ENCODE assay signal across 19 cellular contexts in genomic region chr2:225497175-225497574, GRCh38.
A peak's percentile ranks its signal among the peaks of the same experiment; 100 is the strongest.
DNase-seq lines count a peak whose midpoint lies in the region; ATAC-seq and TF ChIP-seq lines count a peak whose summit lies in the region.
"Had no signal": no experiment of that assay in that cellular context is flagged by ENCODE, and none has a peak within 500 bp of the region (broad histone marks: within the 10 kb centered on the region; RNA-seq: fewer than 3 reads in every experiment).

No MANE protein-coding gene starts in this region.

- H3K9me2 ChIP-seq in GM23338 (ENCODE audit: insufficient read depth), result no peaks in the 10 kb centered on the region

- ATAC-seq in GM23338, result peak; percentile 66
- ATAC-seq in WTC11, result peak; percentile 79
- ATAC-seq in HG03354 (IDR thresholded peaks at IDR 0.05; ENCODE audit: poor library complexity, severe bottlenecking, unreplicated experiment), result no peak
- no peak for ATAC-seq in GM21360 (IDR thresholded peaks at IDR 0.05; ENCODE audit: unreplicated experiment)
- ATAC-seq: A549; CD8-positive, alpha-beta T cell had no signal

- H3K36me3 ChIP-seq in GM23338 (ENCODE audit: insufficient read depth) (no peaks in the 10 kb centered on the region), neuronal stem cell (replicated peaks in 1 of 2; ENCODE audit: control insufficient read depth in 2 of 2, insufficient read depth in 2 of 2, low read length in 2 of 2) (no peaks in the 10 kb centered on the region), suprapubic skin (no peaks in the 10 kb centered on the region)
- H3K36me3 ChIP-seq: BLaER1 treated with 17β-estradiol and CSF1 and Interleukin-3, amounts not matched to agents 10 nM and 100 nM had no signal

- H3K36me3 Mint-ChIP-seq in GM23338 (ENCODE audit: low read depth) (no peaks in the 10 kb centered on the region), WTC11 (no peaks in the 10 kb centered on the region)
- H3K36me3 Mint-ChIP-seq: CD8-positive, alpha-beta T cell had no signal

- no peak overlapping the region for H4K91ac ChIP-seq in neuronal stem cell (ENCODE audit: low read depth, low read length, poor library complexity)

- H3K9me3 ChIP-seq in neuronal stem cell (replicated peaks in 1 of 2; ENCODE audit: control insufficient read depth in 2 of 2, insufficient read depth in 1 of 2, low read depth in 1 of 2, low read length in 2 of 2) (no peaks in the 10 kb centered on the region), suprapubic skin (no peaks in the 10 kb centered on the region)
- H3K9me3 ChIP-seq: A549; BLaER1 treated with 17β-estradiol and CSF1 and Interleukin-3, amounts not matched to agents 10 nM and 100 nM; Caco-2 had no signal

- H3F3A ChIP-seq in GM23338 (replicated peaks; ENCODE audit: low read depth), result no peaks in the 10 kb centered on the region

- H2BK120ac ChIP-seq in neuronal stem cell (ENCODE audit: low read depth, low read length), result no peak overlapping the region

- DNase-seq in GM23338 (ENCODE audit: low spot score) (peak; percentile 55), M059J (ENCODE audit: low read depth) (peak; percentile 28), WTC11 (ENCODE audit: low spot score) (no peak), neuronal stem cell (ENCODE audit: low spot score) (no peak), suprapubic skin (ENCODE audit: low spot score in 2 of 2) (no peak)
- DNase-seq: AML-193; Caco-2; Calu3; CD4-positive, alpha-beta T cell; CD8-positive, alpha-beta T cell; DMS79 treated with DMSO at 0.1 percent for 48 hours; GDM1 had no signal

- H3K4ac ChIP-seq in neuronal stem cell (ENCODE audit: low read length), result no peak overlapping the region

- no peak overlapping the region for H3K23ac ChIP-seq in neuronal stem cell (ENCODE audit: low read depth, low read length, poor library complexity)

- H3K4me3 Mint-ChIP-seq in GM23338 (no peak overlapping the region), WTC11 (no peak overlapping the region)
- H3K4me3 Mint-ChIP-seq: B cell; CD4-positive, alpha-beta T cell; CD8-positive, alpha-beta T cell had no signal

- POLR2A ChIA-PET in WTC11 (lab: Charles Lee), result no interaction called here

- H2AFZ ChIP-seq in GM23338 (no peak overlapping the region), neuronal stem cell (ENCODE audit: low read length) (no peak overlapping the region)

- no peak overlapping the region for H3K18ac ChIP-seq in neuronal stem cell (ENCODE audit: low read length)

- H3K27ac ChIP-seq in GM23338 (ENCODE audit: low read depth) (no peak overlapping the region), neuronal stem cell (replicated peaks; ENCODE audit: low read length) (no peak overlapping the region), suprapubic skin (no peak overlapping the region)
- H3K27ac ChIP-seq: 22Rv1; A549; BLaER1 treated with 17β-estradiol and CSF1 and Interleukin-3, amounts not matched to agents 10 nM and 100 nM; C4-2B had no signal

- no peaks in the 10 kb centered on the region for H3K79me1 ChIP-seq in neuronal stem cell (ENCODE audit: low read depth, low read length)

- H3K27me3 ChIP-seq in GM23338 (ENCODE audit: insufficient read depth) (no peaks in the 10 kb centered on the region), neuronal stem cell (ENCODE audit: control insufficient read depth in 3 of 3, insufficient read depth in 3 of 3, low read depth in 1 of 3, low read length in 3 of 3) (no peaks in the 10 kb centered on the region), suprapubic skin (no peaks in the 10 kb centered on the region)
- H3K27me3 ChIP-seq: BLaER1 treated with 17β-estradiol and CSF1 and Interleukin-3, amounts not matched to agents 10 nM and 100 nM had no signal

- H3K4me1 Mint-ChIP-seq in GM23338, result peaks cover 23% of the 10 kb centered on the region
- peaks cover 32% of the 10 kb centered on the region for H3K4me1 Mint-ChIP-seq in WTC11
- H3K4me1 Mint-ChIP-seq: B cell had no signal

- no peak for TF ChIP-seq EP300 in suprapubic skin (IDR thresholded peaks at IDR 0.05)

- H3K4me3 ChIP-seq in GM23338, result no peak overlapping the region
- no peak overlapping the region for H3K4me3 ChIP-seq in neuronal stem cell (ENCODE audit: low read length in 2 of 2)
- no peak overlapping the region for H3K4me3 ChIP-seq in suprapubic skin
- H3K4me3 ChIP-seq: A549; BLaER1 treated with 17β-estradiol and CSF1 and Interleukin-3, amounts not matched to agents 10 nM and 100 nM had no signal

- H3K27me3 Mint-ChIP-seq in GM23338 (ENCODE audit: insufficient read depth, low read depth, poor library complexity), result peaks cover 3% of the 10 kb centered on the region
- no peaks in the 10 kb centered on the region for H3K27me3 Mint-ChIP-seq in WTC11 (ENCODE audit: low read depth)

- no peak overlapping the region for H2BK12ac ChIP-seq in neuronal stem cell (ENCODE audit: low read length)

- H4K20me1 ChIP-seq in GM23338 (replicated peaks; ENCODE audit: insufficient read depth), result no peaks in the 10 kb centered on the region
- H4K20me1 ChIP-seq: BLaER1 treated with 17β-estradiol and CSF1 and Interleukin-3, amounts not matched to agents 10 nM and 100 nM had no signal

- TF ChIP-seq POLR2A in suprapubic skin (IDR thresholded peaks at IDR 0.05), result no peak

- H2AK5ac ChIP-seq in neuronal stem cell (ENCODE audit: low read depth, low read length), result no peak overlapping the region

- H3K4me2 ChIP-seq in GM23338 (no peak overlapping the region), neuronal stem cell (ENCODE audit: insufficient read depth, low read length, poor library complexity, severe bottlenecking) (peak overlapping the region; percentile 11)
- H3K4me2 ChIP-seq: A549; BLaER1 treated with 17β-estradiol and CSF1 and Interleukin-3, amounts not matched to agents 10 nM and 100 nM had no signal

- CTCF ChIA-PET in WTC11 (lab: Charles Lee), result interaction anchor here (1.0 kb wide), 1 partner anchor 17 kb away, joined by 3 read pairs; no protein-coding TSS in a partner anchor

- no peak overlapping the region for H4K8ac ChIP-seq in neuronal stem cell (ENCODE audit: low read depth, low read length)

- no peak overlapping the region for H2BK15ac ChIP-seq in neuronal stem cell (ENCODE audit: low read length)

- H3K4me1 ChIP-seq in GM23338 (ENCODE audit: insufficient read depth), result peaks cover 15% of the 10 kb centered on the region
- no peaks in the 10 kb centered on the region for H3K4me1 ChIP-seq in neuronal stem cell (ENCODE audit: control insufficient read depth in 2 of 2, insufficient read depth in 1 of 2, low read depth in 1 of 2, low read length in 2 of 2)
- no peaks in the 10 kb centered on the region for H3K4me1 ChIP-seq in suprapubic skin
- H3K4me1 ChIP-seq: A549; BLaER1 treated with 17β-estradiol and CSF1 and Interleukin-3, amounts not matched to agents 10 nM and 100 nM; Caco-2 had no signal

- no peak overlapping the region for H3K14ac ChIP-seq in neuronal stem cell (ENCODE audit: low read length)

- H3K27ac Mint-ChIP-seq in GM23338 (no peak overlapping the region), WTC11 (no peak overlapping the region)
- H3K27ac Mint-ChIP-seq: B cell; CD4-positive, alpha-beta T cell; CD8-positive, alpha-beta T cell had no signal

- TF ChIP-seq CTCF in GM23338 (conservative IDR thresholded peaks at IDR 0.05; ENCODE audit: low read depth in 2 of 2) (no peak), WTC11 (IDR thresholded peaks at IDR 0.05) (no peak), suprapubic skin (IDR thresholded peaks at IDR 0.05) (no peak)

- H3K79me2 ChIP-seq in GM23338 (replicated peaks; ENCODE audit: insufficient read depth), result no peaks in the 10 kb centered on the region

- no CpG with 5 or more reads among the region's 3 CpGs for WGBS in neuronal stem cell (ENCODE audit: extremely low coverage in 2 of 2, insufficient read length in 2 of 2, insufficient replicate concordance in 1 of 2), 2 donors
- 94% methylated on average over 3 of the region's 3 CpGs for WGBS in suprapubic skin

- H3K9me3 Mint-ChIP-seq in GM23338 (no peaks in the 10 kb centered on the region), WTC11 (no peaks in the 10 kb centered on the region)
- H3K9me3 Mint-ChIP-seq: CD4-positive, alpha-beta T cell; CD8-positive, alpha-beta T cell had no signal

- no peak overlapping the region for H3K9ac ChIP-seq in neuronal stem cell (ENCODE audit: low read depth, low read length, poor library complexity)
- H3K9ac ChIP-seq: BLaER1 treated with 17β-estradiol and CSF1 and Interleukin-3, amounts not matched to agents 10 nM and 100 nM had no signal

- H2BK5ac ChIP-seq in neuronal stem cell (ENCODE audit: low read length), result no peak overlapping the region

TF ChIP-seq in GM23338, 12 proteins besides CTCF, POLR2A, EP300 and RAD21 (continues in another document):
- no peak for TF ChIP-seq ZNF331 (CRISPR knock-in tag; IDR thresholded peaks at IDR 0.05; ENCODE audit: low read depth)
- TF ChIP-seq ZNF114 (CRISPR knock-in tag; IDR thresholded peaks at IDR 0.05), result no peak
- TF ChIP-seq JUNB (IDR thresholded peaks at IDR 0.05; ENCODE audit: unreplicated experiment), result no peak
- no peak for TF ChIP-seq EZH2 (IDR thresholded peaks at IDR 0.05; ENCODE audit: low read depth, unreplicated experiment)

TF ChIP-seq in WTC11, 78 proteins besides CTCF, POLR2A, EP300 and RAD21 (continues in another document):
- TF ChIP-seq ESRRA (CRISPR knock-in tag; IDR thresholded peaks at IDR 0.05; ENCODE audit: borderline replicate concordance), result no peak

Comparison
In these comparisons a context has a peak if more than half of its experiments do, and no peak if none do; other contexts are left out.
1. ATAC-seq: peak in GM23338 (single experiment) and WTC11 (single experiment); none in HG03354 (single experiment) and GM21360 (single experiment).
2. DNase-seq: peak in GM23338 (single experiment) and M059J (single experiment); none in WTC11 (single experiment), neuronal stem cell (single experiment) and suprapubic skin (0 of 2).